8 cellular contexts compared by ENCODE assay signal in genomic region chr2:68251855-68252406, GRCh38. TPM values are rescaled to one million over a fixed set of nuclear protein-coding genes. Genes with fewer than 3 reads are reported as not detected.
DNase-seq lines count a peak whose midpoint lies in the region; ATAC-seq and TF ChIP-seq lines count a peak whose summit lies in the region.

No MANE protein-coding gene starts in this region.

- peaks cover 42% of the 10 kb centered on the region for H3K4me1 Mint-ChIP-seq in chondrocyte (ENCODE audit: low read depth)
- H3K4me1 Mint-ChIP-seq in memory B cell, result peaks cover 23% of the 10 kb centered on the region

- H3K36me3 Mint-ChIP-seq in chondrocyte (ENCODE audit: low read depth) (no peaks in the 10 kb centered on the region), memory B cell (peaks cover 5% of the 10 kb centered on the region)

- H3K27ac Mint-ChIP-seq in chondrocyte (ENCODE audit: unreplicated experiment) (peak overlapping the region; percentile 96), memory B cell (peak overlapping the region; percentile 93)

- DNase-seq in NCI-H748 (lab: John Stamatoyannopoulos, UW; ENCODE audit: unreplicated experiment), result peak; percentile 43
- no peak for DNase-seq in NCI-H748 treated with DMSO at 0.1 percent for 48 hours (lab: John Stamatoyannopoulos, UW)
- DNase-seq in activated CD4-positive, CD25-positive, alpha-beta regulatory T cell treated with anti-CD3 and anti-CD28 coated beads, Interleukin-2, amount 50 U/mL, for 16 hours (ENCODE audit: low read depth, low spot score), result peak; percentile 8
- no peak for DNase-seq in chondrocyte (ENCODE audit: low spot score)
- peak in 1 of 2 donors; percentile 21 for DNase-seq in memory B cell (ENCODE audit: low spot score in 2 of 2)
- peak; percentile 22 for DNase-seq in stimulated activated CD8-positive, alpha-beta memory T cell treated with anti-CD3 and anti-CD28 coated beads, Interleukin-2, amount 100 ng/mL, for 48 hours (ENCODE audit: low read depth in 2 of 2)

- no peak for TF ChIP-seq CTCF in chondrocyte (IDR thresholded peaks at IDR 0.05)

- ATAC-seq in HG03108 (IDR thresholded peaks at IDR 0.05; ENCODE audit: unreplicated experiment), result peak; percentile 9
- ATAC-seq in memory B cell (ENCODE audit: low read depth), result no peak
- ATAC-seq in HG03378 (IDR thresholded peaks at IDR 0.05; ENCODE audit: unreplicated experiment), result no peak

- H3K27me3 Mint-ChIP-seq in chondrocyte (ENCODE audit: low read depth) (no peaks in the 10 kb centered on the region), memory B cell (no peaks in the 10 kb centered on the region)

- H3K4me3 Mint-ChIP-seq in chondrocyte (ENCODE audit: unreplicated experiment), result peak overlapping the region; percentile 94
- H3K4me3 Mint-ChIP-seq in memory B cell, result peak overlapping the region; percentile 97

- no peaks in the 10 kb centered on the region for H3K9me3 Mint-ChIP-seq in chondrocyte (ENCODE audit: low read depth)
- H3K9me3 Mint-ChIP-seq in memory B cell, result no peaks in the 10 kb centered on the region

RNA-seq across cellular contexts. Expression of gene PPP3R1, which starts 0.4 kb away (rescaled TPM):
- total RNA-seq in chondrocyte, result 56.2 to 72.3 TPM (median 70.8 TPM) in 3 replicates

Comparison
In these comparisons a context has a peak if more than half of its experiments do, and no peak if none do; other contexts are left out.
1. DNase-seq: peak in NCI-H748 (single experiment), activated CD4-positive, CD25-positive, alpha-beta regulatory T cell treated with anti-CD3 and anti-CD28 coated beads, Interleukin-2, amount 50 U/mL, for 16 hours (single experiment) and stimulated activated CD8-positive, alpha-beta memory T cell treated with anti-CD3 and anti-CD28 coated beads, Interleukin-2, amount 100 ng/mL, for 48 hours (2 of 2); none in NCI-H748 treated with DMSO at 0.1 percent for 48 hours (single experiment) and chondrocyte (single experiment).